14 cellular contexts compared by ENCODE assay signal in the genomic region with DNA sequence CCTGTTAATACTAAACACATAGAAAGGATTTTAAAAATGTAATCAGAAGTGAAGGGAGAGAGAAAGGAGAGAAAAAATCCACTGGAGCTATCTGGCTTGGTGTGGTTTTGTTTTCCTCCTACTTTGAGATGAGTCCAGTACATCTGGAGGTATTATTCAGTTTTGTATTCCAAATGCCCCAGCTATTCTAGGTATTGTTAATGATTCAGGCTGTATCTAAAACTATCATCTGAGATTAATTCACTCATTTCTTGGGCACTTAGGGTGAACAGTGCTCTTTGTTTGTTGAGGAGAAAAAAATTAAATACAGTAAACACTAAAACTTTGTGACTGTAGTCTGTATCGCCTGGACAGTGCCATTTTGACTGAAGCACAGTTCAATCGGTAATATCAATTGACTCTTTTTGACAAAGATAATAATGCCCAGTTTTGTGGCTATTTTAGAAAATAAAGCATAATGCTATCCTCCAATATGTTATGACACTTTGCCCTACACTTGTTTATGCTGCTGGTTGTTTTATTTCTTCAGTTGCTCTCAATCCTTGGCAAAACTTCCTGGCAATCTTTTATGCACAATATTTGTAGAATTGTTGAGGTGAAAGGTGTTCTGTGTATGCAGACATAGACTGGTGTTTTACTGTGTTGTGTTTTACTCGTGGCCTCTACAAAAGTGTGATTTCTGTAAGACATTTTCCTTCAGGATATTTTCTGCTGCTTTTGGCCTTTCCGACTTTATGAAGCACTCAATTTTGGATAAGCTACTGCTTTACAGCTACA. TPM values are rescaled to one million over a fixed set of nuclear protein-coding genes. Genes with fewer than 3 reads are reported as not detected.
DNase-seq lines count a peak whose midpoint lies in the region; ATAC-seq and TF ChIP-seq lines count a peak whose summit lies in the region.
"Had no signal": no experiment of that assay in that cellular context is flagged by ENCODE, and none has a peak within 500 bp of the region (broad histone marks: within the 10 kb centered on the region; RNA-seq: fewer than 3 reads in every experiment).

No MANE protein-coding gene starts in this region.

- BruUV-seq in PC-9 (replicated peaks; lab: Mats Ljungman, UMichigan) = no TSS peak

- H3K27me3 Mint-ChIP-seq in activated CD4-positive, alpha-beta T cell treated with anti-CD3 and anti-CD28 coated beads for 36 hours = no peaks in the 10 kb centered on the region

- intact Hi-C loops in activated CD4-positive, alpha-beta T cell treated with anti-CD3 and anti-CD28 coated beads for 36 hours (cut with DNase I, micrococcal nuclease) = loop anchor here in 1 of 2 experiments (2.0 kb wide), 1 partner anchor 15 kb away; no protein-coding TSS in a partner anchor
- intact Hi-C loops in PC-9 (cut with micrococcal nuclease; ENCODE audit: unreplicated experiment) = no loop called here
- intact Hi-C loops in prostate gland (cut with DNase I) = no loop called here
- intact Hi-C loops in posterior cingulate gyrus (cut with DNase I) = no loop called here

- no peak for DNase-seq in activated CD4-positive, alpha-beta T cell treated with anti-CD3 and anti-CD28 coated beads for 36 hours
- no peak for DNase-seq in activated CD4-positive, alpha-beta T cell treated with anti-CD3 and anti-CD28 coated beads for 48 hours
- DNase-seq in PC-9 (no peak), prostate gland (ENCODE audit: low spot score) (no peak), posterior cingulate gyrus (no peak)
- DNase-seq in effector memory CD4-positive, alpha-beta T cell = no peak
- DNase-seq in stimulated activated CD4-positive, alpha-beta T cell treated with anti-CD3 and anti-CD28 coated beads, Interleukin-2, amount 100 ng/mL, for 48 hours = no peak
- DNase-seq: activated effector memory CD4-positive, alpha-beta T cell treated with anti-CD3 and anti-CD28 coated beads, Interleukin-2, amount 50 U/mL, for 16 hours; dermis blood vessel endothelial cell; head of caudate nucleus; NCI-H1436; T1000 had no signal

- H3K9me3 ChIP-seq in PC-9 (ENCODE audit: insufficient read depth, low read depth) (peaks cover 23% of the 10 kb centered on the region), prostate gland (no peaks in the 10 kb centered on the region)
- peaks cover 4% of the 10 kb centered on the region for H3K9me3 ChIP-seq in effector memory CD4-positive, alpha-beta T cell (ENCODE audit: control insufficient read depth, low read length)

- peak overlapping the region; percentile 66 for H3K4me3 Mint-ChIP-seq in activated CD4-positive, alpha-beta T cell treated with anti-CD3 and anti-CD28 coated beads for 36 hours

- H3K9me3 Mint-ChIP-seq in activated CD4-positive, alpha-beta T cell treated with anti-CD3 and anti-CD28 coated beads for 36 hours (ENCODE audit: low read depth) = peaks cover 19% of the 10 kb centered on the region

- H3K36me3 ChIP-seq in PC-9 (ENCODE audit: low read depth) (peaks cover 9% of the 10 kb centered on the region; the same call in 1 of the 2 replicates), prostate gland (no peaks in the 10 kb centered on the region)
- no peaks in the 10 kb centered on the region for H3K36me3 ChIP-seq in effector memory CD4-positive, alpha-beta T cell (ENCODE audit: control insufficient read depth, insufficient read depth, low read length)

- peak; percentile 40 for ATAC-seq in activated CD4-positive, alpha-beta T cell treated with anti-CD3 and anti-CD28 coated beads for 36 hours
- ATAC-seq in HG02759 (IDR thresholded peaks at IDR 0.05; ENCODE audit: unreplicated experiment) = no peak

- peaks cover 49% of the 10 kb centered on the region for H3K4me1 Mint-ChIP-seq in activated CD4-positive, alpha-beta T cell treated with anti-CD3 and anti-CD28 coated beads for 36 hours

- no peaks in the 10 kb centered on the region for H3K27me3 ChIP-seq in PC-9 (ENCODE audit: insufficient read depth, low read depth)
- H3K27me3 ChIP-seq in effector memory CD4-positive, alpha-beta T cell (replicated peaks; ENCODE audit: control insufficient read depth, insufficient read depth, low read length, poor library complexity, severe bottlenecking) = no peaks in the 10 kb centered on the region
- H3K27me3 ChIP-seq in prostate gland (replicated peaks; ENCODE audit: insufficient read depth) = no peaks in the 10 kb centered on the region

- H2AFZ ChIP-seq in PC-9 = no peak overlapping the region

- peaks cover 7% of the 10 kb centered on the region for H3K4me1 ChIP-seq in PC-9 (replicated peaks; ENCODE audit: insufficient read depth)
- peaks cover 6% of the 10 kb centered on the region for H3K4me1 ChIP-seq in effector memory CD4-positive, alpha-beta T cell (ENCODE audit: control insufficient read depth, insufficient read depth, low read length, poor library complexity, severe bottlenecking)
- H3K4me1 ChIP-seq in prostate gland (replicated peaks) = no peaks in the 10 kb centered on the region

- no peak for TF ChIP-seq CTCF in PC-9 (conservative IDR thresholded peaks at IDR 0.05)
- no peak for TF ChIP-seq CTCF in prostate gland (IDR thresholded peaks at IDR 0.05)

- peak overlapping the region; percentile 85 for H3K27ac Mint-ChIP-seq in activated CD4-positive, alpha-beta T cell treated with anti-CD3 and anti-CD28 coated beads for 36 hours

- H3F3A ChIP-seq in PC-9 (ENCODE audit: insufficient read depth, low read depth) = peaks cover 6% of the 10 kb centered on the region; the same call in 1 of the 2 replicates

- H3K4me3 ChIP-seq in PC-9 (no peak overlapping the region; the same call in 1 of the 2 replicates), prostate gland (no peak overlapping the region)
- peak overlapping the region; percentile 24 for H3K4me3 ChIP-seq in effector memory CD4-positive, alpha-beta T cell (ENCODE audit: insufficient read depth, low read depth, low read length, poor library complexity, severe bottlenecking)
- H3K4me3 ChIP-seq: smooth muscle cell had no signal

- CTCF ChIA-PET in activated CD4-positive, alpha-beta T cell treated with anti-CD3 and anti-CD28 coated beads for 36 hours (lab: Charles Lee) = interaction anchor here (0.6 to 1.8 kb wide), 9 partner anchors 8 to 309 kb away, joined by 3 to 13 read pairs (median 4); no protein-coding TSS in a partner anchor
- CTCF ChIA-PET in PC-9 (lab: Charles Lee) = no interaction called here

- 78% methylated on average over 4 of the region's 4 CpGs for WGBS in prostate gland

- no peaks in the 10 kb centered on the region for H3K9me2 ChIP-seq in PC-9 (ENCODE audit: insufficient read depth)

- H3K27ac ChIP-seq in PC-9 (peak overlapping the region; percentile 4; the same call in 1 of the 2 replicates), prostate gland (peak overlapping the region; percentile 6 to 33)
- H3K27ac ChIP-seq in effector memory CD4-positive, alpha-beta T cell (ENCODE audit: insufficient read depth, low read length, poor library complexity, severe bottlenecking) = peak overlapping the region; percentile 22

- POLR2A ChIA-PET in activated CD4-positive, alpha-beta T cell treated with anti-CD3 and anti-CD28 coated beads for 36 hours (lab: Charles Lee) = interaction anchor here (0.6 to 1.0 kb wide), 4 partner anchors 13 to 1544 kb away, joined by 3 to 5 read pairs (median 4); no protein-coding TSS in a partner anchor
- POLR2A ChIA-PET in PC-9 (lab: Charles Lee; ENCODE audit: unreplicated experiment) = interaction anchor here (0.7 kb wide), 1 partner anchor 349 kb away, joined by 3 read pairs; no protein-coding TSS in a partner anchor

- no peaks in the 10 kb centered on the region for H4K20me1 ChIP-seq in PC-9 (ENCODE audit: insufficient read depth)

- peak overlapping the region; percentile 50 for H3K4me2 ChIP-seq in PC-9
- H3K4me2 ChIP-seq: smooth muscle cell had no signal

- no peak for TF ChIP-seq POLR2A in prostate gland (IDR thresholded peaks at IDR 0.05)

- H3K79me2 ChIP-seq in PC-9 (ENCODE audit: low read depth) = peaks cover 89% of the 10 kb centered on the region

- peaks cover 18% of the 10 kb centered on the region for H3K36me3 Mint-ChIP-seq in activated CD4-positive, alpha-beta T cell treated with anti-CD3 and anti-CD28 coated beads for 36 hours (ENCODE audit: low read depth)

RNA-seq across cellular contexts. Expression of a gene that starts 21.6 kb away (rescaled TPM):
- 10 to 100 TPM; 12.3 to 15.1 TPM for total RNA-seq in activated CD4-positive, alpha-beta T cell treated with anti-CD3 and anti-CD28 coated beads for 36 hours
- total RNA-seq in PC-9 (2021) = 34.3 and 42.1 TPM in 2 replicates
- 1 to 10 TPM; 9.1 to 9.2 TPM for total RNA-seq in prostate gland
